9 cellular contexts compared by ENCODE assay signal in genomic region chr9:127905788-127906191, GRCh38. TPM values are rescaled to one million over a fixed set of nuclear protein-coding genes. Genes with fewer than 3 reads are reported as not detected.
DNase-seq lines count a peak whose midpoint lies in the region; ATAC-seq and TF ChIP-seq lines count a peak whose summit lies in the region.
"Had no signal": no experiment of that assay in that cellular context is flagged by ENCODE, and none has a peak within 500 bp of the region (broad histone marks: within the 10 kb centered on the region; RNA-seq: fewer than 3 reads in every experiment).

No MANE protein-coding gene starts in this region.

- H3K27ac ChIP-seq in mucosa of rectum (ENCODE audit: low read depth in 2 of 2, low read length in 2 of 2), result peak overlapping the region; percentile 96 to 98
- peak overlapping the region; percentile 78 to 89 for H3K27ac ChIP-seq in uterus

- intact Hi-C loops in left cardiac atrium (cut with DNase I) (no loop called here), left ventricle myocardium superior (cut with micrococcal nuclease) (no loop called here), uterus (cut with DNase I; ENCODE audit: low total_unique reads) (no loop called here)

- peaks cover 44 to 62% of the 10 kb centered on the region in 2 donors for H3K4me1 ChIP-seq in mucosa of rectum (ENCODE audit: control insufficient read depth in 2 of 2, insufficient read depth in 2 of 2, low read length in 2 of 2)
- peaks cover 0 to 23% of the 10 kb centered on the region in 2 donors for H3K4me1 ChIP-seq in uterus

- H3K27ac Mint-ChIP-seq in activated naive CD4-positive, alpha-beta T cell treated with anti-CD3 and anti-CD28 coated beads, Interleukin-2, amount 50 U/mL, for 72 hours, result peak overlapping the region; percentile 94 to 99

- ATAC-seq in left cardiac atrium (peak; percentile 14 to 24), left ventricle myocardium superior (no peak)
- ATAC-seq in activated naive CD4-positive, alpha-beta T cell treated with anti-CD3 and anti-CD28 coated beads, Interleukin-2, amount 50 U/mL, for 72 hours, result peak; percentile 26 to 53

- peak overlapping the region; percentile 79 to 99 for H3K9ac ChIP-seq in mucosa of rectum (ENCODE audit: low read depth in 1 of 2, low read length in 2 of 2)

- no peaks in the 10 kb centered on the region for H3K9me3 Mint-ChIP-seq in activated naive CD4-positive, alpha-beta T cell treated with anti-CD3 and anti-CD28 coated beads, Interleukin-2, amount 50 U/mL, for 72 hours

- H3K36me3 ChIP-seq in mucosa of rectum (ENCODE audit: control insufficient read depth in 2 of 2, insufficient read depth in 2 of 2, low read length in 2 of 2), result peaks cover 3 to 6% of the 10 kb centered on the region in 2 donors
- H3K36me3 ChIP-seq in uterus, result no peaks in the 10 kb centered on the region

- H3K27me3 ChIP-seq in mucosa of rectum (ENCODE audit: control insufficient read depth in 2 of 2, insufficient read depth in 2 of 2, low read length in 2 of 2), result no peaks in the 10 kb centered on the region
- H3K27me3 ChIP-seq in uterus, result no peaks in the 10 kb centered on the region

- no peak for TF ChIP-seq POLR2A in uterus (IDR thresholded peaks at IDR 0.05)

- peaks cover 6 to 17% of the 10 kb centered on the region in 2 donors for H3K36me3 Mint-ChIP-seq in activated naive CD4-positive, alpha-beta T cell treated with anti-CD3 and anti-CD28 coated beads, Interleukin-2, amount 50 U/mL, for 72 hours

- DNase-seq in left cardiac atrium (no peak), left ventricle myocardium superior (no peak), uterus (peak in 1 of 2 donors; percentile 19), NCI-H748 treated with DMSO at 0.1 percent for 48 hours (lab: John Stamatoyannopoulos, UW) (no peak), NCI-H345 treated with DMSO at 0.1 percent for 48 hours (lab: John Stamatoyannopoulos, UW; ENCODE audit: unreplicated experiment) (no peak), COLO829 (ENCODE audit: low spot score) (no peak)
- DNase-seq in activated naive CD4-positive, alpha-beta T cell treated with anti-CD3 and anti-CD28 coated beads, Interleukin-2, amount 50 U/mL, for 72 hours (ENCODE audit: low spot score in 2 of 2), result no peak
- DNase-seq: HCEC 1CT had no signal

- H3K9me3 ChIP-seq in mucosa of rectum (ENCODE audit: control insufficient read depth in 2 of 2, low read length in 2 of 2), result no peaks in the 10 kb centered on the region
- H3K9me3 ChIP-seq in uterus, result no peaks in the 10 kb centered on the region

- H3K4me3 ChIP-seq in mucosa of rectum (ENCODE audit: low read length in 2 of 2) (peak overlapping the region; percentile 73 to 78), uterus (no peak overlapping the region)

- TF ChIP-seq CTCF in uterus (IDR thresholded peaks at IDR 0.05), result no peak

RNA-seq across cellular contexts. Expression of gene ST6GALNAC6, which starts 6.4 kb away (rescaled TPM):
- total RNA-seq in left cardiac atrium (10 to 100 TPM; 56.7 to 71.7 TPM), left ventricle myocardium superior (50.5 TPM), uterus (100 to 1,000 TPM in 3 of 4 donors, 10 to 100 TPM in 1; 37.7 to 133 (median 111) TPM)
- 10 to 100 TPM; 55.2 to 56.1 TPM for total RNA-seq in activated naive CD4-positive, alpha-beta T cell treated with anti-CD3 and anti-CD28 coated beads, Interleukin-2, amount 50 U/mL, for 72 hours

RNA-seq across cellular contexts. Expression of gene ST6GALNAC4, which starts 11.1 kb away (rescaled TPM):
- total RNA-seq in left cardiac atrium (10 to 100 TPM; 35.8 to 49.9 TPM), left ventricle myocardium superior (28.5 TPM), uterus (10 to 100 TPM in 3 of 4 donors, under 1 TPM in 1; 0.59 to 41.7 (median 20.7) TPM)
- 10 to 100 TPM; 24.5 to 43.2 TPM for total RNA-seq in activated naive CD4-positive, alpha-beta T cell treated with anti-CD3 and anti-CD28 coated beads, Interleukin-2, amount 50 U/mL, for 72 hours

RNA-seq across cellular contexts. Expression of gene PIP5KL1, which starts 24.8 kb away (rescaled TPM):
- under 1 TPM; 0.50 to 0.99 TPM for total RNA-seq in left cardiac atrium
- not detected for total RNA-seq in left ventricle myocardium superior
- total RNA-seq in activated naive CD4-positive, alpha-beta T cell treated with anti-CD3 and anti-CD28 coated beads, Interleukin-2, amount 50 U/mL, for 72 hours, result 1 to 10 TPM; 4.0 to 6.8 TPM
- total RNA-seq in uterus, result 10 to 100 TPM in 1 of 4 donors, 1 to 10 TPM in 2, not detected in 1; 2.9 to 11.3 (median 3.2) TPM

RNA-seq across cellular contexts. Expression of gene AK1, which starts 28.3 kb away (rescaled TPM):
- total RNA-seq in left cardiac atrium (100 to 1,000 TPM; 593 to 626 TPM), left ventricle myocardium superior (853 TPM), uterus (10 to 100 TPM in 2 of 4 donors, 1 to 10 TPM in 2; 6.1 to 54.3 (median 15.7) TPM)
- total RNA-seq in activated naive CD4-positive, alpha-beta T cell treated with anti-CD3 and anti-CD28 coated beads, Interleukin-2, amount 50 U/mL, for 72 hours, result 10 to 100 TPM; 19.0 to 31.3 TPM

RNA-seq across cellular contexts. Expression of gene DPM2, which starts 31.9 kb away (rescaled TPM):
- total RNA-seq in left cardiac atrium (10 to 100 TPM; 14.7 to 18.3 TPM), left ventricle myocardium superior (11.1 TPM), uterus (10 to 100 TPM in 3 of 4 donors, 1 to 10 TPM in 1; 6.7 to 33.1 (median 15.9) TPM)
- total RNA-seq in activated naive CD4-positive, alpha-beta T cell treated with anti-CD3 and anti-CD28 coated beads, Interleukin-2, amount 50 U/mL, for 72 hours, result 10 to 100 TPM; 26.0 to 49.8 TPM

Comparison
In these comparisons a context has a peak if more than half of its experiments do, and no peak if none do; other contexts are left out.
1. H3K4me3 ChIP-seq: peak in mucosa of rectum (2 of 2); none in uterus (0 of 2).